ENCODE assay signal across 7 cellular contexts in the genomic region with DNA sequence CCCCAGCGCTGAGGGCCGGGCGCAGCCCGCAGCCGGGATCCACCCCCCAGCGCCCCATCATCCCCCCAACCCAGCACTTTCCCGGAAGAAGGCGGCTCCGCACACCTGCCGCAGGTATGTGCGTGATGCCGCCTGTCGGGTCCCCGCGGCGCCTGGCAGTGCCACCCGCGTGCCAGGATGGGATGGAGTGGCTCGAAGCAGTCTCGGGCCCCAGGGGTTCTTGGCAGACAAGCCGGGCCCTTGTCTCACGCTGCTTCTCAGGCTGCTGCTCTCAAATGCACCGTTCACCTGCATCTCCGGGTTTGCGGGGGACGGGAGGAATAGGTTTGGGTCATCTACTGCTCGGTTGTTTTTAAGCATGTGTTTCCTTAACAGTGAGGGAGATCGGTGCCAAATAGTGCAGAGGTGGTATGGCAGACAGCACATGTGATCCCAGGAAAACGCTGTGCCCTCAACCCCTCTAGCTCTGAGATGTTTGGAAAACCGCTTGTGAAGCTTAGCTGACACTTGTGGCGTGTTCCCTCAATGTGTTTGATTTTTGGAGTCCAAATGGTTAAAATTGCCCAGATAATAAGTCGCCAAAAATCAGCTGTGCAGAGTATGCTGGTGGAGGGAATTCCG. TPM values are rescaled to one million over a fixed set of nuclear protein-coding genes. Genes with fewer than 3 reads are reported as not detected.
DNase-seq lines count a peak whose midpoint lies in the region; ATAC-seq, FAIRE-seq and TF ChIP-seq lines count a peak whose summit lies in the region.

No MANE protein-coding gene starts in this region.

- peak overlapping the region; percentile 85 for H3K27ac Mint-ChIP-seq in mesothelial cell of epicardium

- no peak for DNase-seq in GM18507 (ENCODE audit: extremely low spot score, insufficient read length, low read depth)
- peak; percentile 47 for DNase-seq in effector CD8-positive, alpha-beta T cell (lab: John Stamatoyannopoulos, UW)
- DNase-seq in mesothelial cell of epicardium (ENCODE audit: low spot score in 2 of 2, unreplicated experiment in 2 of 2): peak in 1 of 2 experiments; percentile 51

- peaks cover 2% of the 10 kb centered on the region for H3K36me3 Mint-ChIP-seq in mesothelial cell of epicardium

- H3K27ac ChIP-seq in HUES48 (ENCODE audit: low read depth, low read length) (no peak overlapping the region), VCaP (peak overlapping the region; percentile 61), temporal lobe (ENCODE audit: low read depth, low read length) (peak overlapping the region; percentile 95)

- peak; percentile 46 for FAIRE-seq in GM18507 (lab: Jason Lieb, UNC)

- H3K9me3 Mint-ChIP-seq in mesothelial cell of epicardium: no peaks in the 10 kb centered on the region

- peaks cover 1% of the 10 kb centered on the region for H3K27me3 Mint-ChIP-seq in mesothelial cell of epicardium (ENCODE audit: low read depth)

- H3K9me3 ChIP-seq in HUES48 (ENCODE audit: control insufficient read depth, insufficient read depth, low read length): no peaks in the 10 kb centered on the region

- H3K9ac ChIP-seq in HUES48 (ENCODE audit: low read depth, low read length): peak overlapping the region; percentile 81

- peak overlapping the region; percentile 90 for H3K4me3 ChIP-seq in HUES48 (ENCODE audit: low read depth, low read length)

- peaks cover 31% of the 10 kb centered on the region for H3K36me3 ChIP-seq in HUES48 (ENCODE audit: control insufficient read depth, insufficient read depth, low read length)

- TF ChIP-seq CTCF in VCaP (conservative IDR thresholded peaks at IDR 0.05): no peak
- TF ChIP-seq CTCF in mesothelial cell of epicardium (IDR thresholded peaks at IDR 0.05; ENCODE audit: unreplicated experiment): no peak

- peaks cover 40% of the 10 kb centered on the region for H3K4me1 Mint-ChIP-seq in mesothelial cell of epicardium

- H3K27me3 ChIP-seq in HUES48 (ENCODE audit: control insufficient read depth, insufficient read depth, low read length): no peaks in the 10 kb centered on the region

- no peak for ATAC-seq in GM19452 (IDR thresholded peaks at IDR 0.05; ENCODE audit: unreplicated experiment)

- H3K4me1 ChIP-seq in HUES48 (ENCODE audit: control insufficient read depth, insufficient read depth, low read length): peaks cover 31% of the 10 kb centered on the region

- peak overlapping the region; percentile 88 for H3K4me3 Mint-ChIP-seq in mesothelial cell of epicardium

RNA-seq across cellular contexts. Expression of a gene that starts 0.8 kb away (rescaled TPM):
- total RNA-seq in mesothelial cell of epicardium (23.9 to 25.7 TPM (median 24.9 TPM) in 3 replicates), temporal lobe (30.2 TPM)
